In genomic region chr14:78790262-78790661, GRCh38 we compare ENCODE assay signal across 19 cellular contexts.
A peak's percentile ranks its signal among the peaks of the same experiment; 100 is the strongest.
DNase-seq lines count a peak whose midpoint lies in the region; ATAC-seq and TF ChIP-seq lines count a peak whose summit lies in the region.
"Had no signal": no experiment of that assay in that cellular context is flagged by ENCODE, and none has a peak within 500 bp of the region (broad histone marks: within the 10 kb centered on the region; RNA-seq: fewer than 3 reads in every experiment).

No MANE protein-coding gene starts in this region.

- H3K4me1 ChIP-seq in parathyroid adenoma: no peaks in the 10 kb centered on the region
- H3K4me1 ChIP-seq: suprapubic skin had no signal

- no peaks in the 10 kb centered on the region for H3K9me3 ChIP-seq in parathyroid adenoma (ENCODE audit: control insufficient read depth, low read length)
- H3K9me3 ChIP-seq: suprapubic skin had no signal

- TF ChIP-seq CTCF in endothelial cell (IDR thresholded peaks at IDR 0.05; ENCODE audit: unreplicated experiment) (peak; percentile 55), parathyroid adenoma (IDR thresholded peaks at IDR 0.05) (peak; percentile 34), foreskin fibroblast (IDR thresholded peaks at IDR 0.05; ENCODE audit: low read depth, low read length) (no peak)

- H3K27me3 Mint-ChIP-seq in endothelial cell (ENCODE audit: unreplicated experiment): peaks cover 1% of the 10 kb centered on the region
- H3K27me3 Mint-ChIP-seq: activated B cell treated with CpG ODN at 0.5 μM for 24 hours; CD8-positive, alpha-beta memory T cell had no signal

- H3K27ac Mint-ChIP-seq in endothelial cell (ENCODE audit: unreplicated experiment): no peak overlapping the region
- H3K27ac Mint-ChIP-seq: activated B cell treated with CpG ODN at 0.5 μM for 24 hours; activated naive CD4-positive, alpha-beta T cell treated with anti-CD3 and anti-CD28 coated beads, Interleukin-2, amount 50 U/mL, for 72 hours; CD8-positive, alpha-beta memory T cell had no signal

- no peak overlapping the region for H3K9ac ChIP-seq in parathyroid adenoma

- no peaks in the 10 kb centered on the region for H3K79me2 ChIP-seq in parathyroid adenoma

- no peak overlapping the region for H3K4me2 ChIP-seq in parathyroid adenoma (ENCODE audit: low read length)

- H3K9me3 Mint-ChIP-seq in endothelial cell (ENCODE audit: unreplicated experiment): no peaks in the 10 kb centered on the region
- H3K9me3 Mint-ChIP-seq: activated B cell treated with CpG ODN at 0.5 μM for 24 hours had no signal

- H3K36me3 Mint-ChIP-seq in endothelial cell (ENCODE audit: low read depth, unreplicated experiment): no peaks in the 10 kb centered on the region
- H3K36me3 Mint-ChIP-seq: activated naive CD4-positive, alpha-beta T cell treated with anti-CD3 and anti-CD28 coated beads, Interleukin-2, amount 50 U/mL, for 72 hours; CD8-positive, alpha-beta memory T cell had no signal

- POLR2A ChIA-PET in HEK293T (lab: Yijun Ruan, JAX): no interaction called here

- H3K4me3 ChIP-seq in parathyroid adenoma (ENCODE audit: low read depth, low read length): no peak overlapping the region
- no peak overlapping the region for H3K4me3 ChIP-seq in foreskin fibroblast (ENCODE audit: low read depth in 1 of 2, low read length in 2 of 2)
- H3K4me3 ChIP-seq: suprapubic skin had no signal

- no peaks in the 10 kb centered on the region for H3K36me3 ChIP-seq in parathyroid adenoma (ENCODE audit: control insufficient read depth, insufficient read depth, low read length)
- H3K36me3 ChIP-seq: suprapubic skin had no signal

- no peaks in the 10 kb centered on the region for H3K27me3 ChIP-seq in parathyroid adenoma (ENCODE audit: control insufficient read depth, insufficient read depth, low read length)

- peaks cover 5% of the 10 kb centered on the region for H3K4me1 Mint-ChIP-seq in endothelial cell (ENCODE audit: unreplicated experiment)
- H3K4me1 Mint-ChIP-seq: activated B cell treated with CpG ODN at 0.5 μM for 24 hours; CD8-positive, alpha-beta memory T cell had no signal

- CTCF ChIA-PET in HEK293T (lab: Yijun Ruan, JAX): no interaction called here

- DNase-seq in DMS 273 (lab: John Stamatoyannopoulos, UW; ENCODE audit: unreplicated experiment) (peak; percentile 21), DMS 273 treated with DMSO at 0.1 percent for 48 hours (lab: John Stamatoyannopoulos, UW) (no peak), NCI-H69 (lab: John Stamatoyannopoulos, UW) (peak; percentile 42), endothelial cell (ENCODE audit: low spot score) (peak; percentile 16), foreskin fibroblast (no peak), HEK293T (ENCODE audit: extremely low spot score) (no peak)
- DNase-seq: activated B cell treated with CpG ODN at 0.5 μM for 24 hours; CD8-positive, alpha-beta memory T cell; central memory CD4-positive, alpha-beta T cell; erythroblast; hippocampal formation; mesenchymal stem cell; NCI-H1105 treated with DMSO at 0.1 percent for 48 hours; NCI-H748 treated with DMSO at 0.1 percent for 48 hours had no signal

- H2AFZ ChIP-seq in parathyroid adenoma: no peak overlapping the region

- H3K4me3 Mint-ChIP-seq in endothelial cell (ENCODE audit: unreplicated experiment): no peak overlapping the region
- H3K4me3 Mint-ChIP-seq: activated B cell treated with CpG ODN at 0.5 μM for 24 hours; CD8-positive, alpha-beta memory T cell had no signal

- H3K27ac ChIP-seq in parathyroid adenoma: no peak overlapping the region
- H3K27ac ChIP-seq: 22Rv1, suprapubic skin had no signal

- no peak for ATAC-seq in HG02970 (IDR thresholded peaks at IDR 0.05; ENCODE audit: low FRiP score, unreplicated experiment)
- ATAC-seq: activated naive CD4-positive, alpha-beta T cell treated with anti-CD3 and anti-CD28 coated beads, Interleukin-2, amount 50 U/mL, for 72 hours had no signal

TF ChIP-seq in HEK293T, 16 proteins besides CTCF, POLR2A, EP300 and RAD21:
- TF ChIP-seq FOXA1 (IDR thresholded peaks at IDR 0.05) (no peak), SUZ12 (IDR thresholded peaks at IDR 0.05) (no peak), NFRKB (IDR thresholded peaks at IDR 0.05) (no peak), PKNOX1 (IDR thresholded peaks at IDR 0.05) (no peak), ZNF384 (IDR thresholded peaks at IDR 0.05) (no peak)

Comparison
In these comparisons a context has a peak if more than half of its experiments do, and no peak if none do; other contexts are left out.
1. DNase-seq: peak in DMS 273 (single experiment), NCI-H69 (single experiment) and endothelial cell (single experiment); none in DMS 273 treated with DMSO at 0.1 percent for 48 hours (single experiment), foreskin fibroblast (0 of 2) and HEK293T (single experiment).